ENCODE assay signal across 17 cellular contexts in genomic region chr1:25924454-25924853, GRCh38.
"Had no signal": no experiment of that assay in that cellular context is flagged by ENCODE, and none has a peak within 500 bp of the region (broad histone marks: within the 10 kb centered on the region; RNA-seq: fewer than 3 reads in every experiment).

No MANE protein-coding gene starts in this region.

- H3K4me3 Mint-ChIP-seq: activated CD4-positive, alpha-beta memory T cell treated with anti-CD3 and anti-CD28 coated beads, Interleukin-2, amount 10 ng/mL, durations not matched to agents 7 days and 5 days; activated CD4-positive, alpha-beta T cell treated with anti-CD3 and anti-CD28 coated beads for 36 hours; activated naive CD8-positive, alpha-beta T cell treated with anti-CD3 and anti-CD28 coated beads, Interleukin-2, amount 10 ng/mL, durations not matched to agents 7 days and 5 days; stimulated activated effector memory CD8-positive, alpha-beta T cell treated with anti-CD3 and anti-CD28 coated beads, Interleukin-12 subunit alpha, Interleukin-12 subunit beta, amount 100 ng/mL, for 72 hours had no signal

- DNase-seq: activated CD4-positive, alpha-beta memory T cell treated with anti-CD3 and anti-CD28 coated beads, Interleukin-2, amount 10 ng/mL, durations not matched to agents 7 days and 5 days; activated CD4-positive, alpha-beta T cell treated with anti-CD3 and anti-CD28 coated beads for 36 hours; activated naive CD8-positive, alpha-beta T cell treated with anti-CD3 and anti-CD28 coated beads, Interleukin-2, amount 10 ng/mL, durations not matched to agents 7 days and 5 days; activated T-cell treated with anti-CD3 and anti-CD28 coated beads, Interleukin-2, amount 50 U/mL, for 72 hours; anterior cingulate cortex; glutamatergic neuron; immature natural killer cell; lower lobe of right lung; midbrain; naive B cell; right cardiac atrium; WERI-Rb-1 had no signal

- H3K27me3 ChIP-seq: tibial nerve had no signal

- H3K27ac Mint-ChIP-seq: activated CD4-positive, alpha-beta memory T cell treated with anti-CD3 and anti-CD28 coated beads, Interleukin-2, amount 10 ng/mL, durations not matched to agents 7 days and 5 days; activated CD4-positive, alpha-beta T cell treated with anti-CD3 and anti-CD28 coated beads for 36 hours; activated naive CD8-positive, alpha-beta T cell treated with anti-CD3 and anti-CD28 coated beads, Interleukin-2, amount 10 ng/mL, durations not matched to agents 7 days and 5 days; activated T-cell treated with anti-CD3 and anti-CD28 coated beads, Interleukin-2, amount 50 U/mL, for 72 hours; naive B cell; progenitor cell of endocrine pancreas; stimulated activated effector memory CD8-positive, alpha-beta T cell treated with anti-CD3 and anti-CD28 coated beads, Interleukin-12 subunit alpha, Interleukin-12 subunit beta, amount 100 ng/mL, for 72 hours had no signal

- H3K36me3 ChIP-seq: breast epithelium, esophagus muscularis mucosa, lower lobe of right lung, tibial nerve, WERI-Rb-1 had no signal

- H3K4me3 ChIP-seq: breast epithelium, lower lobe of right lung, tibial nerve had no signal

- H3K9me3 Mint-ChIP-seq: activated CD4-positive, alpha-beta memory T cell treated with anti-CD3 and anti-CD28 coated beads, Interleukin-2, amount 10 ng/mL, durations not matched to agents 7 days and 5 days; activated naive CD8-positive, alpha-beta T cell treated with anti-CD3 and anti-CD28 coated beads, Interleukin-2, amount 10 ng/mL, durations not matched to agents 7 days and 5 days; activated T-cell treated with anti-CD3 and anti-CD28 coated beads, Interleukin-2, amount 50 U/mL, for 72 hours; immature natural killer cell; naive B cell; stimulated activated effector memory CD8-positive, alpha-beta T cell treated with anti-CD3 and anti-CD28 coated beads, Interleukin-12 subunit alpha, Interleukin-12 subunit beta, amount 100 ng/mL, for 72 hours had no signal

- H3K36me3 Mint-ChIP-seq: activated naive CD8-positive, alpha-beta T cell treated with anti-CD3 and anti-CD28 coated beads, Interleukin-2, amount 10 ng/mL, durations not matched to agents 7 days and 5 days; immature natural killer cell; naive B cell; stimulated activated effector memory CD8-positive, alpha-beta T cell treated with anti-CD3 and anti-CD28 coated beads, Interleukin-12 subunit alpha, Interleukin-12 subunit beta, amount 100 ng/mL, for 72 hours had no signal

- H3K9me3 ChIP-seq: breast epithelium, esophagus muscularis mucosa, lower lobe of right lung, tibial nerve had no signal

- H3K4me1 ChIP-seq: breast epithelium had no signal

- ATAC-seq: activated CD4-positive, alpha-beta T cell treated with anti-CD3 and anti-CD28 coated beads for 36 hours; activated T-cell treated with anti-CD3 and anti-CD28 coated beads, Interleukin-2, amount 50 U/mL, for 72 hours; lower lobe of right lung; right cardiac atrium; stimulated activated effector memory CD8-positive, alpha-beta T cell treated with anti-CD3 and anti-CD28 coated beads, Interleukin-12 subunit alpha, Interleukin-12 subunit beta, amount 100 ng/mL, for 72 hours had no signal

- H3K27ac ChIP-seq: breast epithelium, esophagus muscularis mucosa, lower lobe of right lung, tibial nerve, WERI-Rb-1 had no signal
